In the genomic region with DNA sequence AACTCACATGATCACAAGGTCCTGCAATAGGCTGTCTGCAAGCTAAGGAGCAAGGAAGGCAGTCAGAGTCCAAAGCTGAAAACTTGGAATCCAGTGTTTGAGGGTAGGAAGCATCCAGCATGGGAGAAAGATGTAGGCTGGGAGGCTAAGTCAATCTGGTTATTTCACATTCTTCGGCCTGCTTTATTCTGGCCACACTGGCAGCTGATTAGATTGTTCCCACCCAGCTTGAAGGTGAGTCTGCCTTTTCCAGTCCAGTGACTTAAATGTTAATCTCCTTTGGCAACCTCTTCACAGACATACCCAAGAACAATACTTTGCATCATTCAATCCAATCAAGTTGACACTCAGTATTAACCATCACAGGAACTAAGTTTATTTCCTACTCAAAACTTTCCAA, we compare ENCODE assay signal across 9 cellular contexts.
"Had no signal": no experiment of that assay in that cellular context is flagged by ENCODE, and none has a peak within 500 bp of the region (broad histone marks: within the 10 kb centered on the region; RNA-seq: fewer than 3 reads in every experiment).

No MANE protein-coding gene starts in this region.

- H3K4me3 ChIP-seq: GM23338, HAP-1 had no signal

- H3K9me3 ChIP-seq: HAP-1 had no signal

- DNase-seq: H7, HFFc6 had no signal

- H3K4me1 Mint-ChIP-seq: GM23338 had no signal

- H3K27ac Mint-ChIP-seq: GM23338, HFFc6, IgD-negative memory B cell had no signal

- FAIRE-seq: H1, HepG2 had no signal

- H3K27me3 Mint-ChIP-seq: IgD-negative memory B cell had no signal

- H3K36me3 Mint-ChIP-seq: IgD-negative memory B cell had no signal

- ATAC-seq: GM23338, HCT116, HepG2 had no signal

- H3K9me3 Mint-ChIP-seq: GM23338, HFFc6 had no signal

- H3K36me3 ChIP-seq: HAP-1 had no signal

- H3K4me3 Mint-ChIP-seq: GM23338, HFFc6, IgD-negative memory B cell had no signal

- H3K27ac ChIP-seq: HL-60 had no signal
